ENCODE assay signal across 1 cellular context in genomic region chr2:167292430-167293171, GRCh38.
TF ChIP-seq lines count a peak whose summit lies in the region.

TSS of gene B3GALT1 (plus strand) at chr2:167293001.

TF ChIP-seq in HepG2, 621 proteins besides CTCF, POLR2A, EP300 and RAD21 (continued from another document and continues in another):
- TF ChIP-seq SOX5 (CRISPR knock-in tag; IDR thresholded peaks at IDR 0.05; ENCODE audit: borderline replicate concordance): 0 out of 2 replicates have a peak, but pooled peaks have one; percentile 7
- no peak for TF ChIP-seq ZNF362 (CRISPR knock-in tag; IDR thresholded peaks at IDR 0.05; ENCODE audit: borderline replicate concordance)
- TF ChIP-seq MXI1 (IDR thresholded peaks at IDR 0.05; ENCODE audit: borderline replicate concordance, low read depth, low read length): no peak
- no peak for TF ChIP-seq AGO1 (IDR thresholded peaks at IDR 0.05; ENCODE audit: low read depth, low read length, poor library complexity, severe bottlenecking)
- TF ChIP-seq ZNF160 (CRISPR knock-in tag; IDR thresholded peaks at IDR 0.05): no peak
- peak; percentile 63; the same call in 1 of the 2 replicates for TF ChIP-seq ZFX (CRISPR knock-in tag; IDR thresholded peaks at IDR 0.05; ENCODE audit: low read depth)
- TF ChIP-seq U2AF2 (IDR thresholded peaks at IDR 0.05; ENCODE audit: low read depth, low read length): no peak
- TF ChIP-seq ARID5B (CRISPR knock-in tag; IDR thresholded peaks at IDR 0.05): peak; percentile 47; the same call in 1 of the 2 replicates
- no peak for TF ChIP-seq STAT5B (CRISPR knock-in tag; IDR thresholded peaks at IDR 0.05)
- TF ChIP-seq ZNF879 (CRISPR knock-in tag; IDR thresholded peaks at IDR 0.05): no peak
- TF ChIP-seq PBX3 (CRISPR knock-in tag; IDR thresholded peaks at IDR 0.05; ENCODE audit: borderline replicate concordance): no peak
- TF ChIP-seq ESRRA (CRISPR knock-in tag; IDR thresholded peaks at IDR 0.05; ENCODE audit: low read depth): no peak
- TF ChIP-seq HMGXB3 (CRISPR knock-in tag; IDR thresholded peaks at IDR 0.05; ENCODE audit: borderline replicate concordance): peak; percentile 56; the same call in 1 of the 2 replicates
- TF ChIP-seq KAT8 (CRISPR knock-in tag; IDR thresholded peaks at IDR 0.05): peak; percentile 43; the same call in 1 of the 2 replicates
- no peak for TF ChIP-seq ZNF263 (CRISPR knock-in tag; IDR thresholded peaks at IDR 0.05)
- peak; percentile 79; the same call in 1 of the 2 replicates for TF ChIP-seq ARID2 (CRISPR knock-in tag; IDR thresholded peaks at IDR 0.05; ENCODE audit: borderline replicate concordance)
- TF ChIP-seq ZNF3 (CRISPR knock-in tag; IDR thresholded peaks at IDR 0.05): no peak
- no peak for TF ChIP-seq DRAP1 (CRISPR knock-in tag; IDR thresholded peaks at IDR 0.05)
- TF ChIP-seq RBAK (CRISPR knock-in tag; IDR thresholded peaks at IDR 0.05): no peak
- peak; percentile 64; the same call in 1 of the 2 replicates for TF ChIP-seq ZNF274 (CRISPR knock-in tag; IDR thresholded peaks at IDR 0.05)
- no peak for TF ChIP-seq NFKBIZ (CRISPR knock-in tag; IDR thresholded peaks at IDR 0.05)
- no peak for TF ChIP-seq RAD51 (IDR thresholded peaks at IDR 0.05; ENCODE audit: borderline replicate concordance)
- no peak for TF ChIP-seq KLF9 (CRISPR knock-in tag; IDR thresholded peaks at IDR 0.05; ENCODE audit: low read depth)
- TF ChIP-seq PREB (CRISPR knock-in tag; IDR thresholded peaks at IDR 0.05): no peak
- TF ChIP-seq ZNF678 (CRISPR knock-in tag; IDR thresholded peaks at IDR 0.05): 0 out of 2 replicates have a peak, but pooled peaks have one; percentile 53
- peak; percentile 37 for TF ChIP-seq ZNF883 (CRISPR knock-in tag; IDR thresholded peaks at IDR 0.05; ENCODE audit: not compliant biosample characterization)
- TF ChIP-seq JDP2 (CRISPR knock-in tag; IDR thresholded peaks at IDR 0.05; ENCODE audit: borderline replicate concordance): no peak
- TF ChIP-seq ZGPAT (CRISPR knock-in tag; IDR thresholded peaks at IDR 0.05): peak; percentile 49; the same call in 1 of the 2 replicates
- peak; percentile 71; the same call in 1 of the 2 replicates for TF ChIP-seq KDM5B (CRISPR knock-in tag; IDR thresholded peaks at IDR 0.05; ENCODE audit: borderline replicate concordance)
- 0 out of 2 replicates have a peak, but pooled peaks have one; percentile 21 for TF ChIP-seq EEA1 (CRISPR knock-in tag; IDR thresholded peaks at IDR 0.05; ENCODE audit: borderline replicate concordance)
- peak; percentile 29; the same call in 1 of the 2 replicates for TF ChIP-seq JUN (CRISPR knock-in tag; IDR thresholded peaks at IDR 0.05)
- no peak for TF ChIP-seq ZNF660 (CRISPR knock-in tag; IDR thresholded peaks at IDR 0.05; ENCODE audit: borderline replicate concordance, low read depth)
- TF ChIP-seq TBX2 (CRISPR knock-in tag; IDR thresholded peaks at IDR 0.05; ENCODE audit: borderline replicate concordance): peak; percentile 3; the same call in 1 of the 2 replicates
- TF ChIP-seq SKI (IDR thresholded peaks at IDR 0.05; ENCODE audit: partially characterized antibody): peak; percentile 90
- TF ChIP-seq MAF1 (CRISPR knock-in tag; IDR thresholded peaks at IDR 0.05; ENCODE audit: borderline replicate concordance): 0 out of 2 replicates have a peak, but pooled peaks have one; percentile 46
- TF ChIP-seq RCOR2 (CRISPR knock-in tag; IDR thresholded peaks at IDR 0.05): no peak
- TF ChIP-seq ZNF451 (CRISPR knock-in tag; IDR thresholded peaks at IDR 0.05): 0 out of 2 replicates have a peak, but pooled peaks have one; percentile 57
- no peak for TF ChIP-seq KDM1A (CRISPR knock-in tag; IDR thresholded peaks at IDR 0.05)
- no peak for TF ChIP-seq ZNF432 (CRISPR knock-in tag; IDR thresholded peaks at IDR 0.05; ENCODE audit: borderline replicate concordance)
- no peak for TF ChIP-seq PHF5A (CRISPR knock-in tag; IDR thresholded peaks at IDR 0.05; ENCODE audit: low read depth, unreplicated experiment)
- TF ChIP-seq NFYC (CRISPR knock-in tag; IDR thresholded peaks at IDR 0.05): peak; percentile 88
- TF ChIP-seq ZNF572 (CRISPR knock-in tag; IDR thresholded peaks at IDR 0.05): no peak
- TF ChIP-seq RBM39 (IDR thresholded peaks at IDR 0.05; ENCODE audit: low read depth, low read length, poor library complexity, severe bottlenecking): no peak
- no peak for TF ChIP-seq TCF7 (IDR thresholded peaks at IDR 0.05; ENCODE audit: low read depth)
- TF ChIP-seq DPF2 (CRISPR knock-in tag; IDR thresholded peaks at IDR 0.05; ENCODE audit: borderline replicate concordance, low read depth): no peak
- TF ChIP-seq UBTF (CRISPR knock-in tag; IDR thresholded peaks at IDR 0.05): peak; percentile 91; the same call in 1 of the 2 replicates
- 0 out of 2 replicates have a peak, but pooled peaks have one; percentile 48 for TF ChIP-seq TARDBP (CRISPR knock-in tag; IDR thresholded peaks at IDR 0.05)
- no peak for TF ChIP-seq CAMTA2 (CRISPR knock-in tag; IDR thresholded peaks at IDR 0.05; ENCODE audit: borderline replicate concordance)
- peak; percentile 76 for TF ChIP-seq ZNF543 (CRISPR knock-in tag; IDR thresholded peaks at IDR 0.05)
- 0 out of 2 replicates have a peak, but pooled peaks have one; percentile 40 for TF ChIP-seq ZNF724P (CRISPR knock-in tag; IDR thresholded peaks at IDR 0.05; ENCODE audit: borderline replicate concordance)
- TF ChIP-seq FOSL1 (CRISPR knock-in tag; IDR thresholded peaks at IDR 0.05; ENCODE audit: borderline replicate concordance): no peak
- TF ChIP-seq ATF7-NPFF (CRISPR knock-in tag; IDR thresholded peaks at IDR 0.05; ENCODE audit: low read depth): peak; percentile 77; the same call in 1 of the 2 replicates
- no peak for TF ChIP-seq NFRKB (IDR thresholded peaks at IDR 0.05)
- TF ChIP-seq KDM2A (CRISPR knock-in tag; IDR thresholded peaks at IDR 0.05; ENCODE audit: borderline replicate concordance, low read depth): peak; percentile 71; the same call in 1 of the 2 replicates
- no peak for TF ChIP-seq ISX (CRISPR knock-in tag; conservative IDR thresholded peaks at IDR 0.05)
- TF ChIP-seq GZF1 (CRISPR knock-in tag; IDR thresholded peaks at IDR 0.05): no peak
- TF ChIP-seq MAFG (CRISPR knock-in tag; IDR thresholded peaks at IDR 0.05): no peak
